In the genomic region with DNA sequence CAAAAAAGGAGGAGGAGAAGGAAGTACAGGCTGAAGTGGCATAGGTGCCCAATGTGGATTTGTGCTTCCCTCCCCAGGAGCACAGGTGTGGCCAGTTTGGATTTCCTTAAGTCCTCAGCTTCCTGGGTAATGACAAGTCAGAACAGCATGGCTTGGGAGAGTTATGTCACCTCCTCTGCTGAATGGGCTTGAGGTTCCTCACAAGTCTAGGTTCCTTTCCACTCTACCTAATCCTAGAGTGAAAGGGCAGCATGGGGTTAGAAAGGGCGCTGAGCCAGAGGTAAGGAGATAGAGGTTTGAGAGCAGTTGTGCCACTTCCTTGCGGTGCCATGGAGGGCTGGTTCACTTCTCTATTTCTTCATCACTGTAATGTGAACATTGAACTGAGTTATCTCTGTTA, we compare ENCODE assay signal across 21 cellular contexts. TPM values are rescaled to one million over a fixed set of nuclear protein-coding genes. Genes with fewer than 3 reads are reported as not detected.
A peak's percentile ranks its signal among the peaks of the same experiment; 100 is the strongest.
DNase-seq lines count a peak whose midpoint lies in the region; ATAC-seq, FAIRE-seq and TF ChIP-seq lines count a peak whose summit lies in the region.
"Had no signal": no experiment of that assay in that cellular context is flagged by ENCODE, and none has a peak within 500 bp of the region (broad histone marks: within the 10 kb centered on the region; RNA-seq: fewer than 3 reads in every experiment).

No MANE protein-coding gene starts in this region.

- H3K9me2 ChIP-seq in GM23248 (ENCODE audit: insufficient read depth): no peaks in the 10 kb centered on the region

- H3K79me2 ChIP-seq in GM12878 (ENCODE audit: control insufficient read depth, insufficient read depth, low read length) (no peaks in the 10 kb centered on the region), GM23248 (ENCODE audit: insufficient read depth) (no peaks in the 10 kb centered on the region)

- CTCF ChIA-PET in GM12878 (lab: Yijun Ruan, JAX): interaction anchor here (0.6 to 3.9 kb wide), 5 partner anchors 20 to 323 kb away, joined by 4 to 20 read pairs (median 5); a partner anchor contains a TSS

- TF ChIP-seq CTCF in GM12878 (IDR thresholded peaks at IDR 0.05 in 2 of 3, conservative IDR thresholded peaks at IDR 0.05 in 1 of 3; ENCODE audit: control insufficient read depth in 2 of 3, extremely low read depth in 1 of 3, insufficient read depth in 1 of 3, low read depth in 3 of 3, low read length in 3 of 3): no peak

- peak; percentile 23 to 44 for ATAC-seq in activated T-cell treated with anti-CD3 and anti-CD28 coated beads, Interleukin-2, amount 50 U/mL, for 72 hours (replicated peaks in 1 of 2)
- ATAC-seq in activated T-cell treated with anti-CD3 and anti-CD28 coated beads, Interleukin-2, amount 50 U/mL, for 4 hours: no peak
- ATAC-seq in GM12878 (peak; percentile 50), GM19455 (IDR thresholded peaks at IDR 0.05; ENCODE audit: unreplicated experiment) (no peak)
- peak; percentile 77 to 82 for ATAC-seq in stimulated activated naive B cell treated with anti-CD40 and anti-IgM and Interleukin-4, amounts not matched to agents 10 μg/mL and 1 μg/mL and 100 μg/mL, for 72 hours (replicated peaks)
- ATAC-seq: A549 had no signal

- no peaks in the 10 kb centered on the region for H3K9me3 Mint-ChIP-seq in activated T-cell treated with anti-CD3 and anti-CD28 coated beads, Interleukin-2, amount 50 U/mL, for 72 hours
- no peaks in the 10 kb centered on the region for H3K9me3 Mint-ChIP-seq in activated T-cell treated with anti-CD3 and anti-CD28 coated beads, Interleukin-2, amount 50 U/mL, for 4 hours
- H3K9me3 Mint-ChIP-seq in stimulated activated naive B cell treated with anti-CD40 and anti-IgM and Interleukin-4, amounts not matched to agents 10 μg/mL and 1 μg/mL and 100 μg/mL, for 72 hours: no peaks in the 10 kb centered on the region
- H3K9me3 Mint-ChIP-seq: activated CD4-positive, alpha-beta memory T cell treated with anti-CD3 and anti-CD28 coated beads for 36 hours; T-helper 1 cell treated with Interleukin-12 subunit alpha and Interleukin-12 subunit beta and Interleukin-4 antibody, amounts not matched to agents 30 μg/mL and 1 μg/mL, for 36 hours had no signal

- H3K36me3 ChIP-seq in GM12878 (ENCODE audit: control insufficient read depth in 2 of 2, insufficient read depth in 2 of 2, low read length in 1 of 2) (no peaks in the 10 kb centered on the region), GM23248 (ENCODE audit: low read depth) (no peaks in the 10 kb centered on the region)
- H3K36me3 ChIP-seq: brain microvascular endothelial cell had no signal

- no peak for TF ChIP-seq EP300 in GM12878 (IDR thresholded peaks at IDR 0.05; ENCODE audit: borderline replicate concordance in 1 of 2, control insufficient read depth in 1 of 2, low read depth in 2 of 2, low read length in 2 of 2)

- H3K27me3 Mint-ChIP-seq in activated T-cell treated with anti-CD3 and anti-CD28 coated beads, Interleukin-2, amount 50 U/mL, for 72 hours (ENCODE audit: low read depth): no peaks in the 10 kb centered on the region
- peaks cover 6% of the 10 kb centered on the region for H3K27me3 Mint-ChIP-seq in activated T-cell treated with anti-CD3 and anti-CD28 coated beads, Interleukin-2, amount 50 U/mL, for 4 hours (ENCODE audit: low read depth)
- no peaks in the 10 kb centered on the region for H3K27me3 Mint-ChIP-seq in stimulated activated naive B cell treated with anti-CD40 and anti-IgM and Interleukin-4, amounts not matched to agents 10 μg/mL and 1 μg/mL and 100 μg/mL, for 72 hours

- H3K4me2 ChIP-seq in GM12878 (ENCODE audit: control insufficient read depth, insufficient read depth) (peak overlapping the region; percentile 40), GM23248 (ENCODE audit: unreplicated experiment) (no peak overlapping the region)
- H3K4me2 ChIP-seq: A549 had no signal

- H2AFZ ChIP-seq in GM12878 (ENCODE audit: control insufficient read depth, low read depth, low read length) (no peak overlapping the region), GM23248 (no peak overlapping the region)

- H3K27ac Mint-ChIP-seq in activated T-cell treated with anti-CD3 and anti-CD28 coated beads, Interleukin-2, amount 50 U/mL, for 72 hours: no peak overlapping the region
- peak overlapping the region; percentile 27 for H3K27ac Mint-ChIP-seq in stimulated activated naive B cell treated with anti-CD40 and anti-IgM and Interleukin-4, amounts not matched to agents 10 μg/mL and 1 μg/mL and 100 μg/mL, for 72 hours

- SMC1A ChIA-PET in GM12878 (lab: Charles Lee; ENCODE audit: uncharacterized antibody, unreplicated experiment): interaction anchor here (0.6 to 3.3 kb wide), 5 partner anchors 8 to 199 kb away, joined by 3 to 20 read pairs (median 3); no protein-coding TSS in a partner anchor

- H3K36me3 Mint-ChIP-seq in activated T-cell treated with anti-CD3 and anti-CD28 coated beads, Interleukin-2, amount 50 U/mL, for 72 hours (ENCODE audit: insufficient read depth in 2 of 2): no peaks in the 10 kb centered on the region
- H3K36me3 Mint-ChIP-seq in activated T-cell treated with anti-CD3 and anti-CD28 coated beads, Interleukin-2, amount 50 U/mL, for 4 hours (ENCODE audit: insufficient read depth): no peaks in the 10 kb centered on the region
- H3K36me3 Mint-ChIP-seq in stimulated activated naive B cell treated with anti-CD40 and anti-IgM and Interleukin-4, amounts not matched to agents 10 μg/mL and 1 μg/mL and 100 μg/mL, for 72 hours: no peaks in the 10 kb centered on the region
- H3K36me3 Mint-ChIP-seq: activated CD4-positive, alpha-beta memory T cell treated with anti-CD3 and anti-CD28 coated beads for 36 hours had no signal

- H3K27me3 ChIP-seq in GM12878 (replicated peaks in 1 of 2; ENCODE audit: control insufficient read depth in 2 of 2, insufficient read depth in 2 of 2, low read length in 1 of 2) (no peaks in the 10 kb centered on the region), GM23248 (replicated peaks; ENCODE audit: insufficient read depth) (no peaks in the 10 kb centered on the region; the same call in none of the 2 replicates)

- in situ Hi-C loops in GM12878 (cut with MboI) (no loop called here), GM23248 (cut with MboI) (no loop called here)

- WGBS in GM12878 (ENCODE audit: insufficient coverage, insufficient replicate concordance, low lambda C conversion rate, missing lambda C conversion rate): 0% methylated on average over 2 of the region's 2 CpGs
- WGBS in GM23248 (ENCODE audit: low coverage in 1 of 2, low lambda C conversion rate in 2 of 2, missing lambda C conversion rate in 2 of 2), 2 experiments: 54 to 62% methylated on average over 2 of the region's 2 CpGs

- no peak for TF ChIP-seq POLR2A in GM12878 (IDR thresholded peaks at IDR 0.05; ENCODE audit: low read depth, low read length)

- no peak overlapping the region for H3K4me3 Mint-ChIP-seq in activated T-cell treated with anti-CD3 and anti-CD28 coated beads, Interleukin-2, amount 50 U/mL, for 72 hours
- H3K4me3 Mint-ChIP-seq in activated T-cell treated with anti-CD3 and anti-CD28 coated beads, Interleukin-2, amount 50 U/mL, for 4 hours: no peak overlapping the region
- no peak overlapping the region for H3K4me3 Mint-ChIP-seq in stimulated activated naive B cell treated with anti-CD40 and anti-IgM and Interleukin-4, amounts not matched to agents 10 μg/mL and 1 μg/mL and 100 μg/mL, for 72 hours
- H3K4me3 Mint-ChIP-seq: activated CD4-positive, alpha-beta memory T cell treated with anti-CD3 and anti-CD28 coated beads for 36 hours had no signal

- no peak for FAIRE-seq in GM12878 (lab: Jason Lieb, UNC)
- FAIRE-seq: A549, D721Med had no signal

- BruUV-seq in GM12878 (replicated peaks; lab: Mats Ljungman, UMichigan): no TSS peak

- H3F3A ChIP-seq in GM23248 (ENCODE audit: insufficient read depth): no peaks in the 10 kb centered on the region

- H3K27ac ChIP-seq in GM12878 (ENCODE audit: control insufficient read depth, insufficient read depth): no peak overlapping the region
- H3K27ac ChIP-seq in GM23248: no peak overlapping the region
- H3K27ac ChIP-seq: A549, brain microvascular endothelial cell had no signal

- H3K9ac ChIP-seq in GM12878 (ENCODE audit: control insufficient read depth, insufficient read depth, low read length) (no peak overlapping the region), GM23248 (no peak overlapping the region)

- POLR2A ChIA-PET in GM12878 (lab: Charles Lee): interaction anchor here (1.3 kb wide), 1 partner anchor 90 kb away, joined by 3 read pairs; no protein-coding TSS in a partner anchor

- no peaks in the 10 kb centered on the region for H4K20me1 ChIP-seq in GM12878 (ENCODE audit: control insufficient read depth, insufficient read depth)
- no peaks in the 10 kb centered on the region for H4K20me1 ChIP-seq in GM23248 (ENCODE audit: insufficient read depth)

- TF ChIP-seq RAD21 in GM12878 (IDR thresholded peaks at IDR 0.05; ENCODE audit: insufficient read depth, low read depth, low read length): no peak

- H3K4me1 ChIP-seq in GM12878 (ENCODE audit: control insufficient read depth, insufficient read depth, low read length) (peaks cover 45% of the 10 kb centered on the region), GM23248 (ENCODE audit: insufficient read depth) (no peaks in the 10 kb centered on the region)
- H3K4me1 ChIP-seq: A549 had no signal

- H3K4me3 ChIP-seq in GM12878: no peak overlapping the region
- H3K4me3 ChIP-seq in GM23248: no peak overlapping the region
- H3K4me3 ChIP-seq: A549, skin epidermis had no signal

- peak in 1 of 2 donors; percentile 7 for DNase-seq in activated T-cell treated with anti-CD3 and anti-CD28 coated beads, Interleukin-2, amount 50 U/mL, for 72 hours
- no peak for DNase-seq in activated T-cell treated with anti-CD3 and anti-CD28 coated beads, Interleukin-2, amount 50 U/mL, for 4 hours
- DNase-seq in NOMO-1 treated with dmso at 0.1 percent for 144 hours (lab: John Stamatoyannopoulos, UW; ENCODE audit: unreplicated experiment): peak; percentile 64
- DNase-seq in GM12878 (ENCODE audit: low read depth, low spot score): no peak
- DNase-seq in stimulated activated naive B cell treated with anti-CD40 and anti-IgM and Interleukin-4, amounts not matched to agents 10 μg/mL and 1 μg/mL and 100 μg/mL, for 72 hours: peak; percentile 20
- DNase-seq in GM03348 (ENCODE audit: low spot score): no peak
- no peak for DNase-seq in GM23248
- DNase-seq: activated CD4-positive, alpha-beta memory T cell treated with anti-CD3 and anti-CD28 coated beads for 36 hours; activated effector memory CD4-positive, alpha-beta T cell treated with anti-CD3 and anti-CD28 coated beads, Interleukin-2, amount 50 U/mL, for 16 hours; brain microvascular endothelial cell; effector memory CD4-positive, alpha-beta T cell; foreskin fibroblast; mesendoderm; NCI-H1417 treated with DMSO at 0.1 percent for 48 hours had no signal

- peaks cover 28% of the 10 kb centered on the region for H3K4me1 Mint-ChIP-seq in activated T-cell treated with anti-CD3 and anti-CD28 coated beads, Interleukin-2, amount 50 U/mL, for 72 hours (ENCODE audit: low read depth)
- H3K4me1 Mint-ChIP-seq in activated T-cell treated with anti-CD3 and anti-CD28 coated beads, Interleukin-2, amount 50 U/mL, for 4 hours (ENCODE audit: low read depth): peaks cover 39% of the 10 kb centered on the region
- H3K4me1 Mint-ChIP-seq in stimulated activated naive B cell treated with anti-CD40 and anti-IgM and Interleukin-4, amounts not matched to agents 10 μg/mL and 1 μg/mL and 100 μg/mL, for 72 hours: peaks cover 51 to 80% of the 10 kb centered on the region in 2 donors

- RAD21 ChIA-PET in GM12878 (lab: Charles Lee; ENCODE audit: unreplicated experiment): interaction anchor here (1.0 to 3.5 kb wide), 3 partner anchors 13 to 95 kb away, joined by 3 to 12 read pairs (median 3); no protein-coding TSS in a partner anchor

- H3K9me3 ChIP-seq in GM12878 (replicated peaks; ENCODE audit: control insufficient read depth, insufficient read depth, low read length) (no peaks in the 10 kb centered on the region), GM23248 (ENCODE audit: low read depth) (no peaks in the 10 kb centered on the region)
- H3K9me3 ChIP-seq: A549 had no signal

- intact Hi-C loops in GM12878 (cut with micrococcal nuclease; ENCODE audit: unreplicated experiment): no loop called here

RNA-seq across cellular contexts. Expression of a gene that starts 35.5 kb away (rescaled TPM):
- under 1 TPM in 1 of 2 donors, not detected in 1; 0.28 TPM for total RNA-seq in activated T-cell treated with anti-CD3 and anti-CD28 coated beads, Interleukin-2, amount 50 U/mL, for 72 hours
- total RNA-seq in activated T-cell treated with anti-CD3 and anti-CD28 coated beads, Interleukin-2, amount 50 U/mL, for 4 hours: not detected
- not detected in 2 replicates for total RNA-seq in GM12878 (2013; cell fraction: nucleolus; rRNA removed)
- total RNA-seq in GM12878 (2014; rRNA removed): 0.11 TPM in 1 of 2 replicates, not detected in the other
- total RNA-seq in GM12878 (2014; rRNA removed; fragmentation: Illumina TruSeq; extraction: Trizol): 0.13 TPM in 1 of 2 replicates, not detected in the other
- not detected in 2 replicates for total RNA-seq in GM12878 (2021)
- polyA plus RNA-seq in GM12878 (2011; ENCODE audit: low read depth): not detected
- not detected in 2 replicates for polyA plus RNA-seq in GM12878 (2011; rRNA removed)
- polyA plus RNA-seq in GM12878 (2011; cell fraction: cytosol; rRNA removed): not detected in 2 replicates
- polyA plus RNA-seq in GM12878 (2011; cell fraction: nucleus; rRNA removed): not detected in 2 replicates
- not detected in 2 replicates for polyA plus RNA-seq in GM12878 (2012)
- not detected in 2 replicates for polyA plus RNA-seq in GM12878 (2014; fragmentation: Illumina TruSeq; extraction: Trizol)
- under 1 TPM in 1 of 2 experiments, not detected in 1; 0.08 TPM for polyA plus RNA-seq in GM12878 (2014; fragmentation: Nextera tagmentation; extraction: Ambion mirVana)
- polyA plus RNA-seq in GM12878 (2014; rRNA removed): not detected in 2 replicates
- polyA plus RNA-seq in GM12878 (2016; fragmentation: Nextera tagmentation; extraction: Ambion mirVana): not detected
- not detected in 2 replicates for polyA minus RNA-seq in GM12878 (2011; rRNA and poly(A)+ RNA removed)
- polyA minus RNA-seq in GM12878 (2011; cell fraction: cytosol; rRNA and poly(A)+ RNA removed): not detected in 2 replicates
- polyA minus RNA-seq in GM12878 (2011; cell fraction: nucleus; rRNA and poly(A)+ RNA removed): not detected in 2 replicates
- 0.25 TPM in 1 of 2 replicates, not detected in the other for total RNA-seq in GM23248 (2014; rRNA removed; shearing (Covaris generic))
- not detected in 2 replicates for polyA plus RNA-seq in GM23248 (2016; fragmentation: Nextera tagmentation; extraction: Ambion mirVana)
- total RNA-seq: activated CD4-positive, alpha-beta memory T cell treated with anti-CD3 and anti-CD28 coated beads for 36 hours; NCI-H460; temporal lobe had no signal

RNA-seq across cellular contexts. Expression of a gene that starts 57.6 kb away (rescaled TPM):
- total RNA-seq in activated T-cell treated with anti-CD3 and anti-CD28 coated beads, Interleukin-2, amount 50 U/mL, for 72 hours: 1 to 10 TPM in 1 of 2 donors, under 1 TPM in 1; 0.77 to 2.3 TPM
- 100 to 1,000 TPM in 1 of 3 donors, 10 to 100 TPM in 2; 38.4 to 111 (median 54.1) TPM for total RNA-seq in activated T-cell treated with anti-CD3 and anti-CD28 coated beads, Interleukin-2, amount 50 U/mL, for 4 hours
- total RNA-seq in GM12878 (2013; cell fraction: nucleolus; rRNA removed): 1.5 and 3.6 TPM in 2 replicates
- total RNA-seq in GM12878 (2014; rRNA removed) (1.0 and 1.1 TPM in 2 replicates), GM12878 (2014; rRNA removed; fragmentation: Illumina TruSeq; extraction: Trizol) (1.4 and 1.6 TPM in 2 replicates), GM12878 (2021) (0.67 and 1.1 TPM in 2 replicates)
- 4.4 TPM for polyA plus RNA-seq in GM12878 (2011; ENCODE audit: low read depth)
- polyA plus RNA-seq in GM12878 (2011; rRNA removed) (5.0 and 6.3 TPM in 2 replicates), GM12878 (2014; fragmentation: Illumina TruSeq; extraction: Trizol) (1.4 and 1.8 TPM in 2 replicates), GM12878 (2014; fragmentation: Nextera tagmentation; extraction: Ambion mirVana) (1 to 10 TPM; 1.2 to 1.6 TPM), GM12878 (2014; rRNA removed) (0.92 and 1.5 TPM in 2 replicates), GM12878 (2016; fragmentation: Nextera tagmentation; extraction: Ambion mirVana) (under 1 TPM; 0.34 to 0.70 TPM), GM23248 (2016; fragmentation: Nextera tagmentation; extraction: Ambion mirVana) (not detected in 2 replicates)
- polyA plus RNA-seq in GM12878 (2011; cell fraction: cytosol; rRNA removed): 3.0 and 5.2 TPM in 2 replicates
- 1.0 and 1.4 TPM in 2 replicates for polyA plus RNA-seq in GM12878 (2011; cell fraction: nucleus; rRNA removed)
- 2.8 and 5.5 TPM in 2 replicates for polyA plus RNA-seq in GM12878 (2012)
- polyA minus RNA-seq in GM12878 (2011; rRNA and poly(A)+ RNA removed): 3.7 and 6.0 TPM in 2 replicates
- 1.1 and 2.1 TPM in 2 replicates for polyA minus RNA-seq in GM12878 (2011; cell fraction: cytosol; rRNA and poly(A)+ RNA removed)
- polyA minus RNA-seq in GM12878 (2011; cell fraction: nucleus; rRNA and poly(A)+ RNA removed): 4.7 and 5.2 TPM in 2 replicates
- total RNA-seq in GM23248 (2014; rRNA removed; shearing (Covaris generic)): not detected in 2 replicates
- total RNA-seq: NCI-H460, temporal lobe had no signal
- polyA plus RNA-seq: A549 had no signal

RNA-seq across cellular contexts. Expression of a gene that starts 59.3 kb away (rescaled TPM):
- not detected for total RNA-seq in activated T-cell treated with anti-CD3 and anti-CD28 coated beads, Interleukin-2, amount 50 U/mL, for 72 hours
- under 1 TPM in 1 of 3 donors, not detected in 2; 0.19 TPM for total RNA-seq in activated T-cell treated with anti-CD3 and anti-CD28 coated beads, Interleukin-2, amount 50 U/mL, for 4 hours
- not detected in 2 replicates for total RNA-seq in GM12878 (2013; cell fraction: nucleolus; rRNA removed)
- total RNA-seq in GM12878 (2014; rRNA removed) (0.38 TPM in 1 of 2 replicates, not detected in the other), GM12878 (2014; rRNA removed; fragmentation: Illumina TruSeq; extraction: Trizol) (not detected in 2 replicates), GM12878 (2021) (not detected in 2 replicates)
- polyA plus RNA-seq in GM12878 (2011; ENCODE audit: low read depth): 0.30 TPM
- polyA plus RNA-seq in GM12878 (2011; rRNA removed) (0.72 and 0.73 TPM in 2 replicates), GM12878 (2014; fragmentation: Illumina TruSeq; extraction: Trizol) (0.32 TPM in 1 of 2 replicates, not detected in the other), GM12878 (2014; fragmentation: Nextera tagmentation; extraction: Ambion mirVana) (under 1 TPM; 0.27 to 0.29 TPM), GM12878 (2014; rRNA removed) (0.10 TPM in 1 of 2 replicates, not detected in the other), GM12878 (2016; fragmentation: Nextera tagmentation; extraction: Ambion mirVana) (not detected), GM23248 (2016; fragmentation: Nextera tagmentation; extraction: Ambion mirVana) (not detected in 2 replicates)
- 0.33 and 0.63 TPM in 2 replicates for polyA plus RNA-seq in GM12878 (2011; cell fraction: cytosol; rRNA removed)
- 0.70 and 1.2 TPM in 2 replicates for polyA plus RNA-seq in GM12878 (2011; cell fraction: nucleus; rRNA removed)
- polyA plus RNA-seq in GM12878 (2012): 0.65 TPM in 1 of 2 replicates, not detected in the other
- polyA minus RNA-seq in GM12878 (2011; rRNA and poly(A)+ RNA removed): 0.37 and 0.41 TPM in 2 replicates
- polyA minus RNA-seq in GM12878 (2011; cell fraction: cytosol; rRNA and poly(A)+ RNA removed): not detected in 2 replicates
- 0.24 TPM in 1 of 2 replicates, not detected in the other for polyA minus RNA-seq in GM12878 (2011; cell fraction: nucleus; rRNA and poly(A)+ RNA removed)
- total RNA-seq in GM23248 (2014; rRNA removed; shearing (Covaris generic)): not detected in 2 replicates
- total RNA-seq: NCI-H460, temporal lobe had no signal
- polyA plus RNA-seq: A549 had no signal

Comparison
In these comparisons a context has a peak if more than half of its experiments do, and no peak if none do; other contexts are left out.
1. ATAC-seq: peak in activated T-cell treated with anti-CD3 and anti-CD28 coated beads, Interleukin-2, amount 50 U/mL, for 72 hours (2 of 2), GM12878 (single experiment) and stimulated activated naive B cell treated with anti-CD40 and anti-IgM and Interleukin-4, amounts not matched to agents 10 μg/mL and 1 μg/mL and 100 μg/mL, for 72 hours (2 of 2); none in activated T-cell treated with anti-CD3 and anti-CD28 coated beads, Interleukin-2, amount 50 U/mL, for 4 hours (0 of 2) and GM19455 (single experiment).
2. RNA of a gene that starts 57.6 kb away (total RNA-seq): 38.4 to 111 TPM in activated T-cell treated with anti-CD3 and anti-CD28 coated beads, Interleukin-2, amount 50 U/mL, for 4 hours; 0.77 to 2.3 TPM in activated T-cell treated with anti-CD3 and anti-CD28 coated beads, Interleukin-2, amount 50 U/mL, for 72 hours, 0.67 to 3.6 TPM in GM12878 and not detected in GM23248; every median in the first group is over 4 times any median in the second.
3. DNase-seq: peak in NOMO-1 treated with dmso at 0.1 percent for 144 hours (single experiment) and stimulated activated naive B cell treated with anti-CD40 and anti-IgM and Interleukin-4, amounts not matched to agents 10 μg/mL and 1 μg/mL and 100 μg/mL, for 72 hours (single experiment); none in activated T-cell treated with anti-CD3 and anti-CD28 coated beads, Interleukin-2, amount 50 U/mL, for 4 hours (single experiment), GM12878 (single experiment), GM03348 (single experiment) and GM23248 (single experiment).